Comparison of ENCODE assay signal across 27 cellular contexts in genomic region chr20:23374441-23374840, GRCh38.
"Had no signal": no experiment of that assay in that cellular context is flagged by ENCODE, and none has a peak within 500 bp of the region (broad histone marks: within the 10 kb centered on the region; RNA-seq: fewer than 3 reads in every experiment).

No MANE protein-coding gene starts in this region.

- H3K27ac ChIP-seq: ascending aorta, cardiac muscle cell, lower lobe of right lung, sigmoid colon, SK-N-MC, thoracic aorta had no signal

- H3K4me3 Mint-ChIP-seq: activated naive CD4-positive, alpha-beta T cell treated with anti-CD3 and anti-CD28 coated beads for 36 hours; activated naive CD8-positive, alpha-beta T cell treated with anti-CD3 and anti-CD28 coated beads, Interleukin-2, amount 10 ng/mL, durations not matched to agents 7 days and 5 days; activated T-cell treated with anti-CD3 and anti-CD28 coated beads, Interleukin-2, amount 50 U/mL, for 72 hours; brain; natural killer cell treated with Interleukin-12 subunit alpha and Interleukin-12 subunit beta and Interleukin-15 and Interleukin-18, amount 100 ng/mL, for 72 hours; stimulated activated effector memory CD8-positive, alpha-beta T cell treated with anti-CD3 and anti-CD28 coated beads, Interleukin-12 subunit alpha, Interleukin-12 subunit beta, amount 100 ng/mL, for 72 hours; stimulated activated naive CD8-positive, alpha-beta T cell treated with anti-CD3 and anti-CD28 coated beads, Interleukin-15, Interleukin-2, amounts not matched to agents 100 ng/mL and 50 ng/mL, for 24 hours had no signal

- H3K27me3 ChIP-seq: ascending aorta, cardiac muscle cell, heart right ventricle, sigmoid colon had no signal

- H3K9me3 ChIP-seq: ascending aorta, heart right ventricle, lower lobe of right lung, mucosa of descending colon, sigmoid colon, thoracic aorta had no signal

- H3K4me1 Mint-ChIP-seq: brain had no signal

- H3K9me3 Mint-ChIP-seq: activated naive CD4-positive, alpha-beta T cell treated with anti-CD3 and anti-CD28 coated beads for 36 hours; activated naive CD8-positive, alpha-beta T cell treated with anti-CD3 and anti-CD28 coated beads, Interleukin-2, amount 10 ng/mL, durations not matched to agents 7 days and 5 days; activated T-cell treated with anti-CD3 and anti-CD28 coated beads, Interleukin-2, amount 50 U/mL, for 72 hours; brain; natural killer cell treated with Interleukin-12 subunit alpha and Interleukin-12 subunit beta and Interleukin-15 and Interleukin-18, amount 100 ng/mL, for 72 hours; stimulated activated effector memory CD8-positive, alpha-beta T cell treated with anti-CD3 and anti-CD28 coated beads, Interleukin-12 subunit alpha, Interleukin-12 subunit beta, amount 100 ng/mL, for 72 hours; stimulated activated naive CD8-positive, alpha-beta T cell treated with anti-CD3 and anti-CD28 coated beads, Interleukin-15, Interleukin-2, amounts not matched to agents 100 ng/mL and 50 ng/mL, for 24 hours had no signal

- H3K4me1 ChIP-seq: ascending aorta, sigmoid colon had no signal

- H3K27ac Mint-ChIP-seq: activated naive CD4-positive, alpha-beta T cell treated with anti-CD3 and anti-CD28 coated beads for 36 hours; activated naive CD8-positive, alpha-beta T cell treated with anti-CD3 and anti-CD28 coated beads, Interleukin-2, amount 10 ng/mL, durations not matched to agents 7 days and 5 days; activated T-cell treated with anti-CD3 and anti-CD28 coated beads, Interleukin-2, amount 50 U/mL, for 72 hours; natural killer cell treated with Interleukin-12 subunit alpha and Interleukin-12 subunit beta and Interleukin-15 and Interleukin-18, amount 100 ng/mL, for 72 hours; stimulated activated naive CD8-positive, alpha-beta T cell treated with anti-CD3 and anti-CD28 coated beads, Interleukin-15, Interleukin-2, amounts not matched to agents 100 ng/mL and 50 ng/mL, for 24 hours had no signal

- DNase-seq: activated CD4-positive, alpha-beta T cell treated with anti-CD3 and anti-CD28 coated beads for 4 hours; activated CD4-positive, alpha-beta T cell treated with anti-CD3 and anti-CD28 coated beads, Interleukin-2, amount 50 U/mL, for 4 hours; activated effector memory CD4-positive, alpha-beta T cell treated with Interleukin-2 at 50 U/mL for 16 hours; activated naive CD4-positive, alpha-beta T cell treated with anti-CD3 and anti-CD28 coated beads for 36 hours; activated naive CD8-positive, alpha-beta T cell treated with anti-CD3 and anti-CD28 coated beads, Interleukin-2, amount 10 ng/mL, durations not matched to agents 7 days and 5 days; activated T-cell treated with anti-CD3 and anti-CD28 coated beads for 4 hours; activated T-cell treated with anti-CD3 and anti-CD28 coated beads, Interleukin-2, amount 50 U/mL, for 72 hours; cortex of kidney; erythroblast; heart right ventricle; islet precursor cell; left cardiac atrium; lower lobe of right lung; mucosa of descending colon; posterior cingulate gyrus; sigmoid colon; small intestine; stimulated activated CD4-positive, alpha-beta T cell treated with anti-CD3 and anti-CD28 coated beads, Interleukin-4, amount 100 ng/mL, for 24 hours; trophoblast cell had no signal

- H3K4me3 ChIP-seq: ascending aorta, cardiac muscle cell, heart right ventricle, lower lobe of right lung, mucosa of descending colon, sigmoid colon, SK-N-MC, thoracic aorta had no signal

- H3K27me3 Mint-ChIP-seq: activated naive CD8-positive, alpha-beta T cell treated with anti-CD3 and anti-CD28 coated beads, Interleukin-2, amount 10 ng/mL, durations not matched to agents 7 days and 5 days; brain; natural killer cell treated with Interleukin-12 subunit alpha and Interleukin-12 subunit beta and Interleukin-15 and Interleukin-18, amount 100 ng/mL, for 72 hours; stimulated activated naive CD8-positive, alpha-beta T cell treated with anti-CD3 and anti-CD28 coated beads, Interleukin-15, Interleukin-2, amounts not matched to agents 100 ng/mL and 50 ng/mL, for 24 hours had no signal
